ENCODE assay signal across 20 cellular contexts in the genomic region with DNA sequence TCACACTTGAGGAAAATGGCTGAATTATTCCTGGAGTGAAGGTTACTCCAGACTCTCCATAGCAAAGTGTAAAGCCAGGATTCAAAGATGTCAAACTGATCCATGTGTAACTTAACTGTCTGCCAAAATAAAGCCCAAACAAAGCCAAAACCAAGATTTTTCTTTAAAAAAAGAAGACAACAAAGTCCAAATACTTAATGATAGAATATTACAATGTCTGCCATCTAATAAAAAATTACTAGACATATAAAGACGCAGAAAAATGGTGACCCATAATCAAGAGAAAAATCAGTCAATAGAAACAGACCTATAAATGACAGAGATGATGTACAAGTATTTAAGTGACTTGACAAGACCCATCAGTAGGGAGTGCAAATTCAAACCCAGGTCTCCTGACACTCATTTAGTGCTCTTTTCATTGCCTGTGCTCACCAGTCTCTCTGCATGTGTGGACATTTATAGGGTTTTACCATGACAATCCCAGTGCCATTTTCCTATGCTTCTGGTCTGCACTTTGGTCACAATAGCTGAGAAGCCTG.
"Had no signal": no experiment of that assay in that cellular context is flagged by ENCODE, and none has a peak within 500 bp of the region (broad histone marks: within the 10 kb centered on the region; RNA-seq: fewer than 3 reads in every experiment).

No MANE protein-coding gene starts in this region.

- H3K36me3 ChIP-seq: SJCRH30 had no signal

- DNase-seq: MM.1S, NCI-H1694 treated with DMSO at 0.1 percent for 48 hours, NCI-H187 treated with DMSO at 0.1 percent for 48 hours, NCI-H2029, NCI-H2171 treated with DMSO at 0.1 percent for 48 hours, NCI-H345, NCI-H446, NCI-H510A treated with DMSO at 0.1 percent for 48 hours, NCI-H524 treated with DMSO at 0.1 percent for 48 hours, NCI-H526 treated with DMSO at 0.1 percent for 48 hours, PC-9, SHP77, SJCRH30, T-cell had no signal

- H3K4me3 ChIP-seq: PC-9, SJCRH30, SK-N-MC had no signal

- ATAC-seq: Panc1, Right ventricle myocardium inferior, SK-N-SH treated with all-trans-retinoic acid at 6 μM for 48 hours, T-cell had no signal

- H3K4me2 ChIP-seq: PC-9 had no signal

- H2AFZ ChIP-seq: PC-9 had no signal

- FAIRE-seq: RCC 7860 had no signal

- H3K27me3 ChIP-seq: SJCRH30 had no signal

- H3K27ac ChIP-seq: PC-9, RWPE1, SJCRH30, SK-N-MC had no signal
